ENCODE assay signal across 10 cellular contexts in genomic region chr6:25660512-25660911, GRCh38. TPM values are rescaled to one million over a fixed set of nuclear protein-coding genes. Genes with fewer than 3 reads are reported as not detected.
DNase-seq lines count a peak whose midpoint lies in the region; ATAC-seq and TF ChIP-seq lines count a peak whose summit lies in the region.
"Had no signal": no experiment of that assay in that cellular context is flagged by ENCODE, and none has a peak within 500 bp of the region (broad histone marks: within the 10 kb centered on the region; RNA-seq: fewer than 3 reads in every experiment).

No MANE protein-coding gene starts in this region.

- CTCF ChIA-PET in A673 (lab: Charles Lee): no interaction called here

- no TSS peak for BruUV-seq in A673 (replicated peaks; lab: Mats Ljungman, UMichigan)

- no peaks in the 10 kb centered on the region for H3K36me3 ChIP-seq in A673 (ENCODE audit: insufficient read depth, low read length, poor library complexity, severe bottlenecking)

- POLR2A ChIA-PET in A673 (lab: Charles Lee; ENCODE audit: low non-redundant PET): no interaction called here

- no peaks in the 10 kb centered on the region for H3K27me3 ChIP-seq in A673 (replicated peaks; ENCODE audit: insufficient read depth, low read depth, low read length, poor library complexity)
- H3K27me3 ChIP-seq in foreskin keratinocyte: peaks cover 2% of the 10 kb centered on the region

- DNase-seq in A673 (ENCODE audit: low spot score): peak; percentile 39
- DNase-seq in GOT3 (lab: John Stamatoyannopoulos, UW): peak; percentile 6
- peak; percentile 81 to 86 for DNase-seq in SHP77 (lab: John Stamatoyannopoulos, UW)
- DNase-seq in foreskin keratinocyte: peak; percentile 93 to 97
- DNase-seq in activated gamma-delta T cell (lab: John Stamatoyannopoulos, UW): no peak
- no peak for DNase-seq in Right ventricle myocardium superior
- DNase-seq: GF-D8, retina had no signal

- H3K9me3 ChIP-seq in A673 (ENCODE audit: low read depth, low read length, poor library complexity, severe bottlenecking): no peaks in the 10 kb centered on the region

- no peak overlapping the region for H3K27ac ChIP-seq in A673 (ENCODE audit: low read depth, low read length, poor library complexity, severe bottlenecking)
- no peak overlapping the region for H3K27ac ChIP-seq in foreskin keratinocyte

- TF ChIP-seq CTCF in A673 (conservative IDR thresholded peaks at IDR 0.05; ENCODE audit: low read depth, low read length) (no peak), foreskin keratinocyte (conservative IDR thresholded peaks at IDR 0.05) (no peak)

- H3K4me1 ChIP-seq in A673 (ENCODE audit: insufficient read depth, low read length, poor library complexity, severe bottlenecking) (no peaks in the 10 kb centered on the region), foreskin keratinocyte (peaks cover 8% of the 10 kb centered on the region)

- intact Hi-C loops in A673 (cut with micrococcal nuclease; ENCODE audit: unreplicated experiment): no loop called here
- intact Hi-C loops in Right ventricle myocardium superior (cut with DNase I): no loop called here

- ATAC-seq in foreskin keratinocyte (peak; percentile 100), GM19455 (IDR thresholded peaks at IDR 0.05; ENCODE audit: unreplicated experiment) (no peak), Right ventricle myocardium superior (ENCODE audit: poor library complexity) (no peak), GM18909 (IDR thresholded peaks at IDR 0.05; ENCODE audit: poor library complexity, unreplicated experiment) (no peak)

- no peak overlapping the region for H3K4me3 ChIP-seq in A673 (ENCODE audit: low read depth, low read length, poor library complexity, severe bottlenecking)

RNA-seq across cellular contexts. Expression of gene SCGN, which starts 8.5 kb away (rescaled TPM):
- total RNA-seq in A673 (2021) (not detected in 2 replicates), foreskin keratinocyte (not detected in 2 replicates), Right ventricle myocardium superior (1.2 TPM)
- polyA plus RNA-seq in foreskin keratinocyte: not detected in 2 replicates

Comparison
In these comparisons a context has a peak if more than half of its experiments do, and no peak if none do; other contexts are left out.
1. DNase-seq: peak in A673 (single experiment), GOT3 (single experiment), SHP77 (2 of 2) and foreskin keratinocyte (2 of 2); none in activated gamma-delta T cell (single experiment) and Right ventricle myocardium superior (single experiment).